ENCODE assay signal across 23 cellular contexts in the genomic region with DNA sequence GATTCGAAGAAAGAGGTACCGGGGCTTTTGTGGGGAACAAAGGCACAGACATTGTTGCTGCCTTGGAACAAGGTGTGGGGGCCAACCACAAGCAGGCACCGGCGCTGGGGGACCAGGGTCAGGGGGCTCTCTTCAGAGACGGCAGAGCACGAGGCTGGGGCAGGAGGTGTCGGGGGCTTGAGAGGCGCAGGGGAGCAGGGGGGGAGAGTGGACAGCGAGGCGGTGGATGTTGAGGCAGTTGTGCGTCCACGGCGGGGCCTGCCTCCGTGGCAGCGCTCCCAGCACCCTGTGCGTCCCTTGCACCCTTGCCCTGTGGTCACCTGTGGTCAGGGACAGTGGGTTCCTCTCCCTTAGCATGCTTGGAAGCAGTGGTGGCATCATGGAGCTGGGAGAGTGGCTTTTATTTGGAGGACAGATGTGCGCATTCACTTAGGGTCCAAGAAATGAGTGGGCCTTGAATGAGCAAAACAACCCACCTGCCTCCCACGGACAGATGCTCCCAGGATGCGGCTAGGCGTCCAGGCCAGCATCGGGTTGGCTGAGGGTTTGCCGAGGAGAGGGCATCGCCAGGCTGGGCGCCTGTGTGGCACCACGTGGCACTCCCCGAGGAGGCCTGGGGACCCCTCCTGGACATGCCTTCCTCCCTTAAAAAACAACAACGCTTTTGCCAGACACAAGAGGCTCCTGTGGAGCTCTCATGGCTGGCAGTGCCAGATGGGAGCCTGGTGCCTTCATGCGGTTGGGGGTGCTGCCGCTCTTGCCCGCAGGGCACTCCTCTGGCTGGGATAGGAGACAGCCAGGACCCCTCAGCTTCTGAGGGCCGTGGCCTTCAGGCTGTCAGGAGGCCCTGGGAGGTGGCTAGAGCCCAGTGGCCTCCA.
DNase-seq lines count a peak whose midpoint lies in the region; ATAC-seq, FAIRE-seq and TF ChIP-seq lines count a peak whose summit lies in the region.
"Had no signal": no experiment of that assay in that cellular context is flagged by ENCODE, and none has a peak within 500 bp of the region (broad histone marks: within the 10 kb centered on the region; RNA-seq: fewer than 3 reads in every experiment).

No MANE protein-coding gene starts in this region.

- H3K4me3 ChIP-seq in astrocyte (ENCODE audit: insufficient read depth, low read depth, low read length) (no peak overlapping the region), kidney (ENCODE audit: low read length in 2 of 2) (no peak overlapping the region)
- H3K4me3 ChIP-seq: colonic mucosa, thyroid gland had no signal

- H3K27ac ChIP-seq in astrocyte (ENCODE audit: low read depth, low read length), result no peak overlapping the region
- H3K27ac ChIP-seq in kidney (ENCODE audit: low read depth in 2 of 2, low read length in 2 of 2), result no peak overlapping the region
- H3K27ac ChIP-seq: colonic mucosa, thyroid gland, VCaP had no signal

- TF ChIP-seq CTCF in astrocyte (IDR thresholded peaks at IDR 0.05; ENCODE audit: insufficient read depth, low read depth, low read length) (no peak), kidney (IDR thresholded peaks at IDR 0.05; ENCODE audit: borderline replicate concordance, extremely low read depth, insufficient read depth) (no peak)

- no peaks in the 10 kb centered on the region for H3K36me3 ChIP-seq in astrocyte (ENCODE audit: insufficient read depth, low read length)
- peaks cover 3 to 9% of the 10 kb centered on the region in 2 donors for H3K36me3 ChIP-seq in kidney (ENCODE audit: control insufficient read depth in 1 of 2, insufficient read depth in 2 of 2, low read length in 2 of 2)
- H3K36me3 ChIP-seq: colonic mucosa had no signal

- no peak overlapping the region for H2AFZ ChIP-seq in astrocyte (ENCODE audit: low read depth, low read length)

- peaks cover 24% of the 10 kb centered on the region for H3K4me1 Mint-ChIP-seq in astrocyte (ENCODE audit: low read depth, unreplicated experiment)
- H3K4me1 Mint-ChIP-seq in stimulated activated memory B cell treated with anti-CD40 and anti-IgM and Interleukin-4, amounts not matched to agents 10 μg/mL and 1 μg/mL and 100 μg/mL, for 72 hours, result peaks cover 30% of the 10 kb centered on the region
- H3K4me1 Mint-ChIP-seq: activated CD4-positive, alpha-beta memory T cell treated with anti-CD3 and anti-CD28 coated beads, Interleukin-2, amount 10 ng/mL, durations not matched to agents 7 days and 5 days; activated naive CD4-positive, alpha-beta T cell treated with anti-CD3 and anti-CD28 coated beads, Interleukin-2, amount 10 ng/mL, durations not matched to agents 7 days and 5 days; T-helper 17 cell had no signal

- no peaks in the 10 kb centered on the region for H3K9me3 ChIP-seq in astrocyte (ENCODE audit: insufficient read depth, low read depth, low read length)
- no peaks in the 10 kb centered on the region for H3K9me3 ChIP-seq in kidney (ENCODE audit: control insufficient read depth in 1 of 2, low read length in 2 of 2)
- H3K9me3 ChIP-seq: colonic mucosa, thyroid gland had no signal

- no peaks in the 10 kb centered on the region for H3K79me2 ChIP-seq in astrocyte (ENCODE audit: insufficient read depth, low read length)

- H3K4me2 ChIP-seq in astrocyte (ENCODE audit: low read length), result no peak overlapping the region

- H4K20me1 ChIP-seq in astrocyte (ENCODE audit: insufficient read depth, low read length), result no peaks in the 10 kb centered on the region

- no peaks in the 10 kb centered on the region for H3K9me3 Mint-ChIP-seq in astrocyte (ENCODE audit: unreplicated experiment)
- H3K9me3 Mint-ChIP-seq in stimulated activated memory B cell treated with anti-CD40 and anti-IgM and Interleukin-4, amounts not matched to agents 10 μg/mL and 1 μg/mL and 100 μg/mL, for 72 hours, result no peaks in the 10 kb centered on the region
- H3K9me3 Mint-ChIP-seq: activated CD4-positive, alpha-beta memory T cell treated with anti-CD3 and anti-CD28 coated beads, Interleukin-2, amount 10 ng/mL, durations not matched to agents 7 days and 5 days; activated naive CD4-positive, alpha-beta T cell treated with anti-CD3 and anti-CD28 coated beads, Interleukin-2, amount 10 ng/mL, durations not matched to agents 7 days and 5 days; activated T-cell treated with anti-CD3 and anti-CD28 coated beads, Interleukin-2, amount 50 U/mL, for 24 hours; neural crest cell had no signal

- H3K9ac ChIP-seq in astrocyte (ENCODE audit: low read length) (no peak overlapping the region), kidney (ENCODE audit: low read length in 2 of 2) (no peak overlapping the region)

- intact Hi-C loops in kidney (cut with DNase I), result no loop called here

- no peak for ATAC-seq in stimulated activated memory B cell treated with anti-CD40 and anti-IgM and Interleukin-4, amounts not matched to agents 10 μg/mL and 1 μg/mL and 100 μg/mL, for 72 hours
- no peak for ATAC-seq in HG03159 (IDR thresholded peaks at IDR 0.05; ENCODE audit: unreplicated experiment)
- ATAC-seq: left colon, T-helper 17 cell had no signal

- peak; percentile 12 for DNase-seq in EL
- no peak for DNase-seq in astrocyte (ENCODE audit: low read depth)
- DNase-seq in kidney, result peak; percentile 64
- DNase-seq in nucleus accumbens (lab: John Stamatoyannopoulos, UW), result no peak
- DNase-seq in HUDEP-2 (lab: John Stamatoyannopoulos, UW; ENCODE audit: unreplicated experiment in 76 of 76), result no peak
- no peak for DNase-seq in islet precursor cell
- DNase-seq: activated CD4-positive, alpha-beta memory T cell treated with anti-CD3 and anti-CD28 coated beads, Interleukin-2, amount 10 ng/mL, durations not matched to agents 7 days and 5 days; activated naive CD4-positive, alpha-beta T cell treated with anti-CD3 and anti-CD28 coated beads, Interleukin-2, amount 10 ng/mL, durations not matched to agents 7 days and 5 days; activated T-cell treated with anti-CD3 and anti-CD28 coated beads, Interleukin-2, amount 50 U/mL, for 24 hours; Calu3; colonic mucosa; GOT3; left colon; NCI-H1436; NCI-H2171; NCI-H69; SIG-M5; T-helper 17 cell had no signal

- H3K4me3 Mint-ChIP-seq in astrocyte (ENCODE audit: unreplicated experiment), result no peak overlapping the region
- H3K4me3 Mint-ChIP-seq in stimulated activated memory B cell treated with anti-CD40 and anti-IgM and Interleukin-4, amounts not matched to agents 10 μg/mL and 1 μg/mL and 100 μg/mL, for 72 hours, result no peak overlapping the region
- H3K4me3 Mint-ChIP-seq: activated CD4-positive, alpha-beta memory T cell treated with anti-CD3 and anti-CD28 coated beads, Interleukin-2, amount 10 ng/mL, durations not matched to agents 7 days and 5 days; activated naive CD4-positive, alpha-beta T cell treated with anti-CD3 and anti-CD28 coated beads, Interleukin-2, amount 10 ng/mL, durations not matched to agents 7 days and 5 days; activated T-cell treated with anti-CD3 and anti-CD28 coated beads, Interleukin-2, amount 50 U/mL, for 24 hours; neural crest cell; T-helper 17 cell had no signal

- H3K27me3 Mint-ChIP-seq in astrocyte (ENCODE audit: low read depth, unreplicated experiment), result no peaks in the 10 kb centered on the region
- no peaks in the 10 kb centered on the region for H3K27me3 Mint-ChIP-seq in stimulated activated memory B cell treated with anti-CD40 and anti-IgM and Interleukin-4, amounts not matched to agents 10 μg/mL and 1 μg/mL and 100 μg/mL, for 72 hours
- H3K27me3 Mint-ChIP-seq: activated CD4-positive, alpha-beta memory T cell treated with anti-CD3 and anti-CD28 coated beads, Interleukin-2, amount 10 ng/mL, durations not matched to agents 7 days and 5 days; activated naive CD4-positive, alpha-beta T cell treated with anti-CD3 and anti-CD28 coated beads, Interleukin-2, amount 10 ng/mL, durations not matched to agents 7 days and 5 days; activated T-cell treated with anti-CD3 and anti-CD28 coated beads, Interleukin-2, amount 50 U/mL, for 24 hours; T-helper 17 cell had no signal

- peaks cover 13% of the 10 kb centered on the region for H3K36me3 Mint-ChIP-seq in astrocyte (ENCODE audit: low read depth, unreplicated experiment)
- H3K36me3 Mint-ChIP-seq in stimulated activated memory B cell treated with anti-CD40 and anti-IgM and Interleukin-4, amounts not matched to agents 10 μg/mL and 1 μg/mL and 100 μg/mL, for 72 hours, result peaks cover 43% of the 10 kb centered on the region

- peak overlapping the region; percentile 92 for H3K27ac Mint-ChIP-seq in astrocyte (ENCODE audit: unreplicated experiment)
- H3K27ac Mint-ChIP-seq in stimulated activated memory B cell treated with anti-CD40 and anti-IgM and Interleukin-4, amounts not matched to agents 10 μg/mL and 1 μg/mL and 100 μg/mL, for 72 hours, result peak overlapping the region; percentile 60
- H3K27ac Mint-ChIP-seq: activated CD4-positive, alpha-beta memory T cell treated with anti-CD3 and anti-CD28 coated beads, Interleukin-2, amount 10 ng/mL, durations not matched to agents 7 days and 5 days; activated naive CD4-positive, alpha-beta T cell treated with anti-CD3 and anti-CD28 coated beads, Interleukin-2, amount 10 ng/mL, durations not matched to agents 7 days and 5 days; T-helper 17 cell had no signal

- H3K27me3 ChIP-seq in astrocyte (ENCODE audit: insufficient read depth, low read length), result no peaks in the 10 kb centered on the region
- H3K27me3 ChIP-seq: colonic mucosa, thyroid gland had no signal

- no peak for FAIRE-seq in astrocyte (lab: Jason Lieb, UNC)
- FAIRE-seq in kidney (lab: Jason Lieb, UNC), result no peak

- H3K4me1 ChIP-seq in astrocyte (ENCODE audit: insufficient read depth, low read length) (peaks cover 19% of the 10 kb centered on the region), kidney (ENCODE audit: control insufficient read depth in 1 of 2, insufficient read depth in 1 of 2, low read depth in 1 of 2, low read length in 2 of 2) (no peaks in the 10 kb centered on the region)
- H3K4me1 ChIP-seq: colonic mucosa had no signal

Comparison
In these comparisons a context has a peak if more than half of its experiments do, and no peak if none do; other contexts are left out.
1. DNase-seq: peak in EL (single experiment) and kidney (single experiment); none in astrocyte (single experiment), nucleus accumbens (0 of 56), HUDEP-2 (0 of 76) and islet precursor cell (single experiment).